8 cellular contexts compared by ENCODE assay signal in the genomic region with DNA sequence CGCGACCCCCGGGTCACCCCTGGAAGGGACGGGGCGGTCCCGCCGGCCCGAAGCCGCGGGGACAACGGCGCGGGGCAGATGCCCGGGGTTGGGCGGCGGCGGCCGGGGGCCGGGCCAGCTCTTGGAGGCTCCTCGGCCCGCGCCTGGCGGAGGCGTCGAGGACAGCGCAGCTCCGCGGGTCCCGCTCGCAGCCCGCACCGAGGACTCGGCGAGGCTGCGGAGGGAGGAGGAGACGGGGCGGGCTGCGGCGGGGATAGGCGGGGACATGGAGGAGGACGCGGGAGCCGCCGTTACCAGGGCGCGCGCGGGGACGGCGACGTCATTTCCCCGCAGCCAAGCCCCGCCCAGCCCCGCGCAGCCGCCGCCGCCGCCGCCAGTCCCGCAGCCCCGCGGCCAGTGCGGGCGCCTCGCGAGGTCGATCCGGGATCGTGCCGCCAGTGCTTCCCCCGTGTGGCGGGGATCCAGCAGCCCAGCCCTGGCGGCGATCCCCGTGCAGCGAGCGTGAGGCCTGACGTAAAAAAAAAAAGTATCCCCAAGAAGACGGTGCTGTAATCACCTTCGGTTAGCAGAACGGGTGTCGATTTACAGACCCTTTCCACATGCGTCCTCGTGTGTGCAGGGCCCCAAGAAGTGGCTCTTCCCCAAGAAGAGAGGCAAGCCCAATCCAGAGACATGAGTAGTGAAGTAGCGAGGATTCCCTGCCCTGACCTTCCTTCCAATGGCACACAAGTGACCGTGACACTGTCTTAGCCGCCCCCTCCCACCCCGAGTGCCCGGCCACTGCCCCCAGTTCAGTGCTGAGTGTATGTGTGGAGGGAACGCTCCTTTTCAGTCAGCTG. TPM values are rescaled to one million over a fixed set of nuclear protein-coding genes. Genes with fewer than 3 reads are reported as not detected.
A peak's percentile ranks its signal among the peaks of the same experiment; 100 is the strongest.
DNase-seq lines count a peak whose midpoint lies in the region; ATAC-seq lines count a peak whose summit lies in the region.

A gene with protein sequence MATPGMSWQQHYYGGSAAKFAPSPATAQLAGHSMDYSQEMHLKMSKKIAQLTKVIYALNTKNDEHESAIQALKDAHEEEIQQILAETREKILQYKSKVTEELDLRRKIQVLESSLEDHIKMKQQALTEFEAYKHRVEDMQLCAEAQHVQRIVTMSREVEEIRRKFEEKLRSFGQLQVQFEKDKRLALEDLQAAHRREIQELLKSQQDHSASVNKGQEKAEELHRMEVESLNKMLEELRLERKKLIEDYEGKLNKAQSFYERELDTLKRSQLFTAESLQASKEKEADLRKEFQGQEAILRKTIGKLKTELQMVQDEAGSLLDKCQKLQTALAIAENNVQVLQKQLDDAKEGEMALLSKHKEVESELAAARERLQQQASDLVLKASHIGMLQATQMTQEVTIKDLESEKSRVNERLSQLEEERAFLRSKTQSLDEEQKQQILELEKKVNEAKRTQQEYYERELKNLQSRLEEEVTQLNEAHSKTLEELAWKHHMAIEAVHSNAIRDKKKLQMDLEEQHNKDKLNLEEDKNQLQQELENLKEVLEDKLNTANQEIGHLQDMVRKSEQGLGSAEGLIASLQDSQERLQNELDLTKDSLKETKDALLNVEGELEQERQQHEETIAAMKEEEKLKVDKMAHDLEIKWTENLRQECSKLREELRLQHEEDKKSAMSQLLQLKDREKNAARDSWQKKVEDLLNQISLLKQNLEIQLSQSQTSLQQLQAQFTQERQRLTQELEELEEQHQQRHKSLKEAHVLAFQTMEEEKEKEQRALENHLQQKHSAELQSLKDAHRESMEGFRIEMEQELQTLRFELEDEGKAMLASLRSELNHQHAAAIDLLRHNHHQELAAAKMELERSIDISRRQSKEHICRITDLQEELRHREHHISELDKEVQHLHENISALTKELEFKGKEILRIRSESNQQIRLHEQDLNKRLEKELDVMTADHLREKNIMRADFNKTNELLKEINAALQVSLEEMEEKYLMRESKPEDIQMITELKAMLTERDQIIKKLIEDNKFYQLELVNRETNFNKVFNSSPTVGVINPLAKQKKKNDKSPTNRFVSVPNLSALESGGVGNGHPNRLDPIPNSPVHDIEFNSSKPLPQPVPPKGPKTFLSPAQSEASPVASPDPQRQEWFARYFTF (minus strand): TSS at position 216 of the 839 bp plus-strand sequence. CDS start 365 bp downstream, outside the sequence.

- POLR2A ChIA-PET in activated CD4-positive, alpha-beta memory T cell treated with anti-CD3 and anti-CD28 coated beads for 36 hours (lab: Charles Lee) = interaction anchor here (0.7 to 1.3 kb wide), 5 partner anchors 17 to 272 kb away, joined by 3 to 5 read pairs (median 4); a partner anchor contains a TSS

- peak within 1 kb of the TSS; percentile 88 for H3K4me3 Mint-ChIP-seq in activated CD4-positive, alpha-beta memory T cell treated with anti-CD3 and anti-CD28 coated beads for 36 hours

- peaks cover 6% of the 10 kb centered on the region for H3K36me3 Mint-ChIP-seq in activated CD4-positive, alpha-beta memory T cell treated with anti-CD3 and anti-CD28 coated beads for 36 hours

- ATAC-seq in GM19025 (IDR thresholded peaks at IDR 0.05; ENCODE audit: low read depth, unreplicated experiment) (peak; percentile 59), HG03196 (IDR thresholded peaks at IDR 0.05; ENCODE audit: unreplicated experiment) (peak; percentile 65)

- intact Hi-C loops in activated CD4-positive, alpha-beta memory T cell treated with anti-CD3 and anti-CD28 coated beads for 36 hours (cut with micrococcal nuclease) = loop anchor here (1.0 to 10.0 kb wide), 4 partner anchors 266 to 594 kb away; a partner anchor contains a TSS

- DNase-seq in AG08395 (ENCODE audit: low spot score) (peak; percentile 40), NCI-H69 (lab: John Stamatoyannopoulos, UW) (peak; percentile 88), ecto neural progenitor cell (ENCODE audit: low spot score) (peak; percentile 86), lung microvascular endothelial cell (ENCODE audit: low read depth in 2 of 2) (peak; percentile 48 to 68)
- DNase-seq in activated CD4-positive, alpha-beta memory T cell treated with anti-CD3 and anti-CD28 coated beads for 36 hours = peak; percentile 77
- DNase-seq in stimulated activated CD4-positive, alpha-beta T cell treated with anti-CD3 and anti-CD28 coated beads, TNF-alpha, amount 100 ng/mL, for 4 hours (ENCODE audit: low read depth in 3 of 3) = peak; percentile 43 to 54 (median 50)

- CTCF ChIA-PET in activated CD4-positive, alpha-beta memory T cell treated with anti-CD3 and anti-CD28 coated beads for 36 hours (lab: Charles Lee) = interaction anchor here (0.7 to 3.0 kb wide), 4 partner anchors 12 to 1530 kb away, joined by 3 to 15 read pairs (median 4); no protein-coding TSS in a partner anchor

- H3K27me3 Mint-ChIP-seq in activated CD4-positive, alpha-beta memory T cell treated with anti-CD3 and anti-CD28 coated beads for 36 hours = no peaks in the 10 kb centered on the region

- peaks cover 17% of the 10 kb centered on the region for H3K9me3 Mint-ChIP-seq in activated CD4-positive, alpha-beta memory T cell treated with anti-CD3 and anti-CD28 coated beads for 36 hours

- peaks cover 45% of the 10 kb centered on the region for H3K4me1 Mint-ChIP-seq in activated CD4-positive, alpha-beta memory T cell treated with anti-CD3 and anti-CD28 coated beads for 36 hours (ENCODE audit: low read depth)

- H3K27ac Mint-ChIP-seq in activated CD4-positive, alpha-beta memory T cell treated with anti-CD3 and anti-CD28 coated beads for 36 hours = peak within 1 kb of the TSS; percentile 90

RNA-seq across cellular contexts. Expression of the gene that starts here (rescaled TPM):
- total RNA-seq in activated CD4-positive, alpha-beta memory T cell treated with anti-CD3 and anti-CD28 coated beads for 36 hours = 10 to 100 TPM in 1 of 2 experiments, 1 to 10 TPM in 1; 7.6 to 10.8 TPM
- total RNA-seq in lung microvascular endothelial cell = under 0.01 and 0.40 TPM in 2 replicates

Comparison
In these comparisons a context has a peak if more than half of its experiments do, and no peak if none do; other contexts are left out.
1. Peak in every context shown above with its lines: DNase-seq and ATAC-seq.
2. Peak in DNase-seq in lung microvascular endothelial cell; RNA of the gene not detected or under 1 TPM.